ENCODE assay signal across 8 cellular contexts in genomic region chr5:139561655-139562451, GRCh38. TPM values are rescaled to one million over a fixed set of nuclear protein-coding genes. Genes with fewer than 3 reads are reported as not detected.
DNase-seq lines count a peak whose midpoint lies in the region; ATAC-seq and TF ChIP-seq lines count a peak whose summit lies in the region.

No MANE protein-coding gene starts in this region.

- peaks cover 4% of the 10 kb centered on the region for H3K36me3 Mint-ChIP-seq in endothelial cell (ENCODE audit: low read depth, unreplicated experiment)
- peaks cover 6% of the 10 kb centered on the region for H3K36me3 Mint-ChIP-seq in mesothelial cell of epicardium
- peaks cover 61% of the 10 kb centered on the region for H3K36me3 Mint-ChIP-seq in stimulated activated effector memory CD8-positive, alpha-beta T cell treated with anti-CD3 and anti-CD28 coated beads, Interleukin-12 subunit alpha, Interleukin-12 subunit beta, amount 100 ng/mL, for 72 hours

- peak overlapping the region; percentile 98 for H3K4me3 Mint-ChIP-seq in endothelial cell (ENCODE audit: unreplicated experiment)
- H3K4me3 Mint-ChIP-seq in mesothelial cell of epicardium = peak overlapping the region; percentile 91
- H3K4me3 Mint-ChIP-seq in stimulated activated effector memory CD8-positive, alpha-beta T cell treated with anti-CD3 and anti-CD28 coated beads, Interleukin-12 subunit alpha, Interleukin-12 subunit beta, amount 100 ng/mL, for 72 hours = peak overlapping the region; percentile 95

- peak overlapping the region; percentile 95 for H3K27ac Mint-ChIP-seq in endothelial cell (ENCODE audit: unreplicated experiment)
- peak overlapping the region; percentile 97 for H3K27ac Mint-ChIP-seq in mesothelial cell of epicardium
- H3K27ac Mint-ChIP-seq in stimulated activated effector memory CD8-positive, alpha-beta T cell treated with anti-CD3 and anti-CD28 coated beads, Interleukin-12 subunit alpha, Interleukin-12 subunit beta, amount 100 ng/mL, for 72 hours = peak overlapping the region; percentile 98

- H3K4me1 Mint-ChIP-seq in endothelial cell (ENCODE audit: unreplicated experiment) (peaks cover 30% of the 10 kb centered on the region), mesothelial cell of epicardium (peaks cover 32% of the 10 kb centered on the region)
- peaks cover 25% of the 10 kb centered on the region for H3K4me1 Mint-ChIP-seq in stimulated activated effector memory CD8-positive, alpha-beta T cell treated with anti-CD3 and anti-CD28 coated beads, Interleukin-12 subunit alpha, Interleukin-12 subunit beta, amount 100 ng/mL, for 72 hours

- DNase-seq in GM03348 (ENCODE audit: low spot score) = peak; percentile 71
- DNase-seq in H4 (ENCODE audit: low spot score) = peak; percentile 11
- DNase-seq in LNCaP clone FGC (ENCODE audit: low read depth) = no peak
- peak; percentile 32 to 49 for DNase-seq in activated CD4-positive, alpha-beta T cell treated with anti-CD3 and anti-CD28 coated beads, Interleukin-2, amount 50 U/mL, for 24 hours (ENCODE audit: low read depth in 1 of 2, low spot score in 1 of 2)
- peak; percentile 49 for DNase-seq in endothelial cell (ENCODE audit: low spot score)
- peak; percentile 47 to 67 for DNase-seq in mesothelial cell of epicardium (ENCODE audit: low spot score in 2 of 2, unreplicated experiment in 2 of 2)
- DNase-seq in stimulated activated effector memory CD8-positive, alpha-beta T cell treated with anti-CD3 and anti-CD28 coated beads, Interleukin-12 subunit alpha, Interleukin-12 subunit beta, amount 100 ng/mL, for 72 hours (ENCODE audit: low spot score in 2 of 2) = peak; percentile 47 to 85
- no peak for DNase-seq in HPDE6-E6E7 (ENCODE audit: extremely low spot score)

- H3K9me3 Mint-ChIP-seq in endothelial cell (ENCODE audit: unreplicated experiment) (no peaks in the 10 kb centered on the region), mesothelial cell of epicardium (no peaks in the 10 kb centered on the region)
- H3K9me3 Mint-ChIP-seq in stimulated activated effector memory CD8-positive, alpha-beta T cell treated with anti-CD3 and anti-CD28 coated beads, Interleukin-12 subunit alpha, Interleukin-12 subunit beta, amount 100 ng/mL, for 72 hours = no peaks in the 10 kb centered on the region

- no peak for TF ChIP-seq CTCF in LNCaP clone FGC (IDR thresholded peaks at IDR 0.05; ENCODE audit: control insufficient read depth, extremely low read depth, insufficient read depth)
- no peak for TF ChIP-seq CTCF in endothelial cell (IDR thresholded peaks at IDR 0.05; ENCODE audit: unreplicated experiment)
- no peak for TF ChIP-seq CTCF in mesothelial cell of epicardium (IDR thresholded peaks at IDR 0.05; ENCODE audit: unreplicated experiment)

- ATAC-seq in stimulated activated effector memory CD8-positive, alpha-beta T cell treated with anti-CD3 and anti-CD28 coated beads, Interleukin-12 subunit alpha, Interleukin-12 subunit beta, amount 100 ng/mL, for 72 hours = peak; percentile 51

- peak overlapping the region; percentile 92 for H3K4me3 ChIP-seq in LNCaP clone FGC (ENCODE audit: low read depth, low read length)

- H3K27me3 Mint-ChIP-seq in endothelial cell (ENCODE audit: unreplicated experiment) (peaks cover 4% of the 10 kb centered on the region), mesothelial cell of epicardium (ENCODE audit: low read depth) (no peaks in the 10 kb centered on the region)

RNA-seq across cellular contexts. Expression of gene UBE2D2, which starts 0.7 kb away (rescaled TPM):
- total RNA-seq in H4 (2014; rRNA removed; shearing (Covaris generic)) = 64.7 and 79.3 TPM in 2 replicates
- total RNA-seq in endothelial cell (ENCODE audit: unreplicated experiment) (214 TPM), mesothelial cell of epicardium (119 to 125 TPM (median 123 TPM) in 3 replicates)

Comparison
In these comparisons a context has a peak if more than half of its experiments do, and no peak if none do; other contexts are left out.
1. DNase-seq: peak in GM03348 (single experiment), H4 (single experiment), activated CD4-positive, alpha-beta T cell treated with anti-CD3 and anti-CD28 coated beads, Interleukin-2, amount 50 U/mL, for 24 hours (2 of 2), endothelial cell (single experiment), mesothelial cell of epicardium (2 of 2) and stimulated activated effector memory CD8-positive, alpha-beta T cell treated with anti-CD3 and anti-CD28 coated beads, Interleukin-12 subunit alpha, Interleukin-12 subunit beta, amount 100 ng/mL, for 72 hours (2 of 2); none in LNCaP clone FGC (single experiment) and HPDE6-E6E7 (single experiment).
2. Peak in every context shown above with its lines, with median percentiles within 50 percentile points of each other: H3K27ac Mint-ChIP-seq and H3K4me3 Mint-ChIP-seq.